Comparison of ENCODE assay signal across 1 cellular context in genomic region chr10:67849331-67850011, GRCh38.
TF ChIP-seq lines count a peak whose summit lies in the region.

No MANE protein-coding gene starts in this region.

TF ChIP-seq in H1, 55 proteins besides CTCF, POLR2A, EP300 and RAD21:
- TF ChIP-seq SP1 (IDR thresholded peaks at IDR 0.05; ENCODE audit: low read depth, low read length) (0 out of 2 replicates have a peak, but pooled peaks have one; percentile 17), HDAC2 (IDR thresholded peaks at IDR 0.05; ENCODE audit: borderline replicate concordance in 1 of 2, low read depth in 2 of 2, low read length in 2 of 2) (no peak), GABPA (IDR thresholded peaks at IDR 0.05; ENCODE audit: borderline replicate concordance, insufficient read depth, low read length) (peak; percentile 77; the same call in 1 of the 2 replicates), SIN3A (conservative IDR thresholded peaks at IDR 0.05 in 1 of 2, IDR thresholded peaks at IDR 0.05 in 1 of 2; ENCODE audit: low read depth in 1 of 2, low read length in 2 of 2) (0 out of 4 replicates have a peak, but pooled peaks of 1 of the 2 experiments have one; percentile 46), KDM5A (IDR thresholded peaks at IDR 0.05; ENCODE audit: low read length) (peak; percentile 51), SAP30 (IDR thresholded peaks at IDR 0.05; ENCODE audit: insufficient read depth, insufficient replicate concordance, low read length) (peak; percentile 55), POLR2AphosphoS5 (IDR thresholded peaks at IDR 0.05; ENCODE audit: low read depth, low read length) (peak; percentile 75), EGR1 (IDR thresholded peaks at IDR 0.05; ENCODE audit: borderline replicate concordance, low read depth, low read length) (no peak), RNF2 (IDR thresholded peaks at IDR 0.05; ENCODE audit: borderline replicate concordance, low read depth, low read length, missing control alignments, poor library complexity, severe bottlenecking) (no peak), RXRA (IDR thresholded peaks at IDR 0.05; ENCODE audit: insufficient read depth, low read depth, low read length) (no peak), RBBP5 (IDR thresholded peaks at IDR 0.05; ENCODE audit: borderline replicate concordance, low read depth, low read length) (0 out of 2 replicates have a peak, but pooled peaks have one; percentile 62), JUN (IDR thresholded peaks at IDR 0.05; ENCODE audit: low read depth, low read length) (no peak), SRF (IDR thresholded peaks at IDR 0.05; ENCODE audit: low read depth, low read length) (0 out of 2 replicates have a peak, but pooled peaks have one; percentile 14), CHD2 (IDR thresholded peaks at IDR 0.05; ENCODE audit: low read length) (peak; percentile 99), KDM4A (IDR thresholded peaks at IDR 0.05; ENCODE audit: low read depth, low read length, severe bottlenecking) (peak; percentile 89), CBX8 (IDR thresholded peaks at IDR 0.05; ENCODE audit: borderline replicate concordance, low read depth, low read length) (no peak), PHF8 (conservative IDR thresholded peaks at IDR 0.05; ENCODE audit: low read depth, low read length) (peak; percentile 77), E2F6 (IDR thresholded peaks at IDR 0.05) (no peak), MAFK (IDR thresholded peaks at IDR 0.05; ENCODE audit: low read depth, low read length) (no peak), SIX5 (IDR thresholded peaks at IDR 0.05; ENCODE audit: low read depth, low read length) (peak; percentile 90), NRF1 (IDR thresholded peaks at IDR 0.05; ENCODE audit: low read depth, low read length) (no peak), TAF7 (optimal IDR thresholded peaks at IDR 0.05; ENCODE audit: borderline replicate concordance, low read depth, low read length) (no peak), TAF1 (IDR thresholded peaks at IDR 0.05; ENCODE audit: low read depth, low read length) (peak; percentile 72), CREB1 (IDR thresholded peaks at IDR 0.05) (no peak), NANOG (IDR thresholded peaks at IDR 0.05; ENCODE audit: insufficient read depth, low read depth, low read length, poor library complexity, severe bottlenecking) (no peak), ASH2L (IDR thresholded peaks at IDR 0.05; ENCODE audit: low read length) (peak; percentile 94), YY1 (IDR thresholded peaks at IDR 0.05; ENCODE audit: low read depth, low read length) (peak; percentile 37; the same call in 1 of the 2 replicates), USF2 (IDR thresholded peaks at IDR 0.05; ENCODE audit: low read length) (no peak), CEBPB (IDR thresholded peaks at IDR 0.05; ENCODE audit: low read depth, low read length) (no peak), BRCA1 (IDR thresholded peaks at IDR 0.05; ENCODE audit: low read depth, low read length) (peak; percentile 95), TBP (IDR thresholded peaks at IDR 0.05; ENCODE audit: low read depth, low read length) (peak; percentile 60; the same call in 1 of the 2 replicates), RFX5 (IDR thresholded peaks at IDR 0.05; ENCODE audit: borderline replicate concordance, low read depth, low read length) (no peak), CHD1 (IDR thresholded peaks at IDR 0.05; ENCODE audit: low read depth, low read length) (no peak), ATF2 (IDR thresholded peaks at IDR 0.05; ENCODE audit: low read length) (0 out of 2 replicates have a peak, but pooled peaks have one; percentile 23)
